Comparison of ENCODE assay signal across 35 cellular contexts in the genomic region with DNA sequence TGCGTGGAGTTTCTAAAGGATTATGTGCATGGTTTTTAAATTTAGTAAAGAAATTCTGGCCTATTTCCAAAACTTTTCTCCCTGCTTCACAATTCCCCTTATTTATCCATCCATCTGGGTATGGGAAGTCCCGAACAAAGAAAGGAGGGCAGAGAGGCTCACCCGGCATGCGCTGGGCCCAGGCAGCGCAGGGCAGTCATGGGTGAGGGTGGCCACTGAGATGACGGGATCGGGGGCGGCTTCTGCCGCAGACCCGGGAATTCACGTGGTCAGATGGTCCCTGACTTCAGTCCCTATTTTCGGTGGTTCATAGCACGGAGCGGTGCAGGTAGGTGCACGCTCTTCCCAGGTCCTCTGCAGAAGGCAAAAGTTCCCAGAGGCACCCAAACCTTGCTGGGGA.
"Had no signal": no experiment of that assay in that cellular context is flagged by ENCODE, and none has a peak within 500 bp of the region (broad histone marks: within the 10 kb centered on the region; RNA-seq: fewer than 3 reads in every experiment).

No MANE protein-coding gene starts in this region.

- H3K27me3 Mint-ChIP-seq: activated CD4-positive, alpha-beta memory T cell treated with anti-CD3 and anti-CD28 coated beads, Interleukin-2, amount 10 ng/mL, durations not matched to agents 7 days and 5 days; activated CD4-positive, alpha-beta T cell treated with anti-CD3 and anti-CD28 coated beads for 36 hours; activated CD4-positive, alpha-beta T cell treated with anti-CD3 and anti-CD28 coated beads, Interleukin-2, amount 10 ng/mL, durations not matched to agents 7 days and 5 days; activated CD8-positive, alpha-beta memory T cell treated with anti-CD3 and anti-CD28 coated beads, Interleukin-2, amount 10 ng/mL, durations not matched to agents 7 days and 5 days; activated naive CD4-positive, alpha-beta T cell treated with anti-CD3 and anti-CD28 coated beads, Interleukin-2, amount 10 ng/mL, durations not matched to agents 7 days and 5 days; activated naive CD4-positive, alpha-beta T cell treated with anti-CD3 and anti-CD28 coated beads, Interleukin-2, amount 50 U/mL, for 24 hours; activated naive CD8-positive, alpha-beta T cell; activated naive CD8-positive, alpha-beta T cell treated with anti-CD3 and anti-CD28 coated beads, Interleukin-2, amount 10 ng/mL, durations not matched to agents 7 days and 5 days; activated naive CD8-positive, alpha-beta T cell treated with anti-CD3 and anti-CD28 coated beads, Interleukin-2, amount 50 U/mL, for 24 hours; activated T-cell treated with anti-CD3 and anti-CD28 coated beads, Interleukin-2, amount 50 U/mL, for 24 hours; central memory CD8-positive, alpha-beta T cell had no signal

- H3K9me3 ChIP-seq: ascending aorta had no signal

- ATAC-seq: activated CD4-positive, alpha-beta T cell treated with anti-CD3 and anti-CD28 coated beads for 36 hours; activated CD4-positive, CD25-positive, alpha-beta regulatory T cell treated with anti-CD3 and anti-CD28 coated beads, Interleukin-2, amount 50 U/mL, for 24 hours; activated CD8-positive, alpha-beta memory T cell treated with anti-CD3 and anti-CD28 coated beads, Interleukin-2, amount 10 ng/mL, durations not matched to agents 7 days and 5 days; activated CD8-positive, alpha-beta T cell treated with anti-CD3 and anti-CD28 coated beads, Interleukin-2, amount 10 ng/mL, durations not matched to agents 7 days and 5 days; activated naive CD8-positive, alpha-beta T cell treated with anti-CD3 and anti-CD28 coated beads, Interleukin-2, amount 50 U/mL, for 24 hours had no signal

- H3K27ac ChIP-seq: ascending aorta, cardiac muscle cell, VCaP had no signal

- H3K9me3 Mint-ChIP-seq: activated CD4-positive, alpha-beta memory T cell treated with anti-CD3 and anti-CD28 coated beads, Interleukin-2, amount 10 ng/mL, durations not matched to agents 7 days and 5 days; activated CD4-positive, alpha-beta T cell treated with anti-CD3 and anti-CD28 coated beads, Interleukin-2, amount 10 ng/mL, durations not matched to agents 7 days and 5 days; activated naive CD4-positive, alpha-beta T cell treated with anti-CD3 and anti-CD28 coated beads, Interleukin-2, amount 10 ng/mL, durations not matched to agents 7 days and 5 days; activated naive CD4-positive, alpha-beta T cell treated with anti-CD3 and anti-CD28 coated beads, Interleukin-2, amount 50 U/mL, for 24 hours; activated naive CD8-positive, alpha-beta T cell treated with anti-CD3 and anti-CD28 coated beads, Interleukin-2, amount 10 ng/mL, durations not matched to agents 7 days and 5 days; activated naive CD8-positive, alpha-beta T cell treated with anti-CD3 and anti-CD28 coated beads, Interleukin-2, amount 50 U/mL, for 24 hours; activated T-cell treated with anti-CD3 and anti-CD28 coated beads, Interleukin-2, amount 50 U/mL, for 24 hours; activated T-helper 2 cell treated with anti-CD3 and anti-CD28 coated beads, Interferon-gamma antibody, Interleukin-2, Interleukin-4, amounts not matched to agents 10 μg/mL and 5 μg/mL and 100 μg/mL, durations not matched to agents 14 hours and 24 hours and 36 hours; central memory CD8-positive, alpha-beta T cell; T-helper 2 cell treated with Interferon-gamma antibody and Interleukin-4, amounts not matched to agents 5 μg/mL and 100 μg/mL, for 36 hours had no signal

- H3K27me3 ChIP-seq: ascending aorta, cardiac muscle cell had no signal

- H3K4me3 Mint-ChIP-seq: activated CD4-positive, alpha-beta memory T cell treated with anti-CD3 and anti-CD28 coated beads, Interleukin-2, amount 10 ng/mL, durations not matched to agents 7 days and 5 days; activated CD4-positive, alpha-beta T cell treated with anti-CD3 and anti-CD28 coated beads for 36 hours; activated CD4-positive, alpha-beta T cell treated with anti-CD3 and anti-CD28 coated beads, Interleukin-2, amount 10 ng/mL, durations not matched to agents 7 days and 5 days; activated CD8-positive, alpha-beta memory T cell treated with anti-CD3 and anti-CD28 coated beads, Interleukin-2, amount 10 ng/mL, durations not matched to agents 7 days and 5 days; activated CD8-positive, alpha-beta T cell treated with anti-CD3 and anti-CD28 coated beads, Interleukin-2, amount 10 ng/mL, durations not matched to agents 7 days and 5 days; activated naive CD4-positive, alpha-beta T cell treated with anti-CD3 and anti-CD28 coated beads, Interleukin-2, amount 10 ng/mL, durations not matched to agents 7 days and 5 days; activated naive CD4-positive, alpha-beta T cell treated with anti-CD3 and anti-CD28 coated beads, Interleukin-2, amount 50 U/mL, for 24 hours; activated naive CD8-positive, alpha-beta T cell; activated naive CD8-positive, alpha-beta T cell treated with anti-CD3 and anti-CD28 coated beads, Interleukin-2, amount 10 ng/mL, durations not matched to agents 7 days and 5 days; activated naive CD8-positive, alpha-beta T cell treated with anti-CD3 and anti-CD28 coated beads, Interleukin-2, amount 50 U/mL, for 24 hours; activated T-cell treated with anti-CD3 and anti-CD28 coated beads, Interleukin-2, amount 50 U/mL, for 24 hours; central memory CD8-positive, alpha-beta T cell; T-helper 2 cell treated with Interferon-gamma antibody and Interleukin-4, amounts not matched to agents 5 μg/mL and 100 μg/mL, for 36 hours had no signal

- H3K4me3 ChIP-seq: ascending aorta, cardiac muscle cell had no signal

- H3K27ac Mint-ChIP-seq: activated CD4-positive, alpha-beta memory T cell treated with anti-CD3 and anti-CD28 coated beads, Interleukin-2, amount 10 ng/mL, durations not matched to agents 7 days and 5 days; activated CD4-positive, alpha-beta T cell treated with anti-CD3 and anti-CD28 coated beads for 36 hours; activated CD4-positive, alpha-beta T cell treated with anti-CD3 and anti-CD28 coated beads, Interleukin-2, amount 10 ng/mL, durations not matched to agents 7 days and 5 days; activated CD8-positive, alpha-beta memory T cell treated with anti-CD3 and anti-CD28 coated beads, Interleukin-2, amount 10 ng/mL, durations not matched to agents 7 days and 5 days; activated CD8-positive, alpha-beta T cell treated with anti-CD3 and anti-CD28 coated beads, Interleukin-2, amount 10 ng/mL, durations not matched to agents 7 days and 5 days; activated naive CD4-positive, alpha-beta T cell treated with anti-CD3 and anti-CD28 coated beads, Interleukin-2, amount 10 ng/mL, durations not matched to agents 7 days and 5 days; activated naive CD4-positive, alpha-beta T cell treated with anti-CD3 and anti-CD28 coated beads, Interleukin-2, amount 50 U/mL, for 24 hours; activated naive CD8-positive, alpha-beta T cell; activated naive CD8-positive, alpha-beta T cell treated with anti-CD3 and anti-CD28 coated beads, Interleukin-2, amount 10 ng/mL, durations not matched to agents 7 days and 5 days; activated naive CD8-positive, alpha-beta T cell treated with anti-CD3 and anti-CD28 coated beads, Interleukin-2, amount 50 U/mL, for 24 hours; activated T-cell treated with anti-CD3 and anti-CD28 coated beads, Interleukin-2, amount 50 U/mL, for 24 hours; activated T-helper 2 cell treated with anti-CD3 and anti-CD28 coated beads, Interferon-gamma antibody, Interleukin-2, Interleukin-4, amounts not matched to agents 10 μg/mL and 5 μg/mL and 100 μg/mL, durations not matched to agents 14 hours and 24 hours and 36 hours; brain; T-helper 2 cell treated with Interferon-gamma antibody and Interleukin-4, amounts not matched to agents 5 μg/mL and 100 μg/mL, for 36 hours had no signal

- DNase-seq: activated CD4-positive, alpha-beta memory T cell treated with anti-CD3 and anti-CD28 coated beads, Interleukin-2, amount 10 ng/mL, durations not matched to agents 7 days and 5 days; activated CD4-positive, alpha-beta T cell treated with anti-CD3 and anti-CD28 coated beads for 1 hour; activated CD4-positive, alpha-beta T cell treated with anti-CD3 and anti-CD28 coated beads for 36 hours; activated CD4-positive, alpha-beta T cell treated with anti-CD3 and anti-CD28 coated beads for 48 hours; activated CD4-positive, alpha-beta T cell treated with anti-CD3 and anti-CD28 coated beads, Interleukin-2, amount 10 ng/mL, durations not matched to agents 7 days and 5 days; activated CD4-positive, alpha-beta T cell treated with anti-CD3 and anti-CD28 coated beads, Interleukin-2, amount 50 U/mL, for 48 hours; activated CD4-positive, CD25-positive, alpha-beta regulatory T cell; activated CD8-positive, alpha-beta memory T cell treated with anti-CD3 and anti-CD28 coated beads for 24 hours; activated CD8-positive, alpha-beta memory T cell treated with anti-CD3 and anti-CD28 coated beads, Interleukin-2, amount 10 ng/mL, durations not matched to agents 7 days and 5 days; activated CD8-positive, alpha-beta memory T cell treated with anti-CD3 and anti-CD28 coated beads, Interleukin-2, amount 50 U/mL, for 48 hours; activated CD8-positive, alpha-beta T cell treated with anti-CD3 and anti-CD28 coated beads, Interleukin-2, amount 10 ng/mL, durations not matched to agents 7 days and 5 days; activated effector memory CD4-positive, alpha-beta T cell treated with Interleukin-2 at 50 U/mL for 16 hours; activated gamma-delta T cell; activated naive CD4-positive, alpha-beta T cell treated with anti-CD3 and anti-CD28 coated beads, Interleukin-2, amount 10 ng/mL, durations not matched to agents 7 days and 5 days; activated naive CD4-positive, alpha-beta T cell treated with Interleukin-2 at 50 U/mL for 16 hours; activated naive CD8-positive, alpha-beta T cell treated with anti-CD3 and anti-CD28 coated beads, Interleukin-2, amount 10 ng/mL, durations not matched to agents 7 days and 5 days; activated naive CD8-positive, alpha-beta T cell treated with anti-CD3 and anti-CD28 coated beads, Interleukin-2, amount 50 U/mL, for 24 hours; activated T-cell treated with anti-CD3 and anti-CD28 coated beads, Interleukin-2, amount 50 U/mL, for 24 hours; activated T-cell treated with anti-CD3 and anti-CD28 coated beads, Interleukin-2, amount 50 U/mL, for 48 hours; amygdala; anterior cingulate cortex; caudate nucleus; cerebellar nuclear complex; T-helper 2 cell; T-helper 9 cell had no signal

- H3K36me3 ChIP-seq: cardiac muscle cell had no signal

- H3K36me3 Mint-ChIP-seq: activated CD8-positive, alpha-beta memory T cell treated with anti-CD3 and anti-CD28 coated beads, Interleukin-2, amount 10 ng/mL, durations not matched to agents 7 days and 5 days had no signal

- H3K4me1 Mint-ChIP-seq: central memory CD8-positive, alpha-beta T cell had no signal
